Comparison of ENCODE assay signal across 11 cellular contexts in genomic region chr3:69182588-69183299, GRCh38.
A peak's percentile ranks its signal among the peaks of the same experiment; 100 is the strongest.
DNase-seq lines count a peak whose midpoint lies in the region; ATAC-seq and TF ChIP-seq lines count a peak whose summit lies in the region.
"Had no signal": no experiment of that assay in that cellular context is flagged by ENCODE, and none has a peak within 500 bp of the region (broad histone marks: within the 10 kb centered on the region; RNA-seq: fewer than 3 reads in every experiment).

No MANE protein-coding gene starts in this region.

- peak overlapping the region; percentile 47 for H3K27ac Mint-ChIP-seq in activated T-helper 1 cell treated with anti-CD3 and anti-CD28 coated beads, Interleukin-12 subunit alpha, Interleukin-12 subunit beta, Interleukin-2, Interleukin-4 antibody, amounts not matched to agents 30 ng/mL and 10 ng/mL and 1 ng/mL, durations not matched to agents 14 hours and 24 hours and 36 hours
- H3K27ac Mint-ChIP-seq: activated naive CD4-positive, alpha-beta T cell treated with anti-CD3 and anti-CD28 coated beads, Interleukin-2, amount 10 ng/mL, durations not matched to agents 7 days and 5 days had no signal

- TF ChIP-seq CTCF in foreskin keratinocyte (conservative IDR thresholded peaks at IDR 0.05) (no peak), tibial nerve (IDR thresholded peaks at IDR 0.05) (no peak)

- H3K36me3 Mint-ChIP-seq in activated T-helper 1 cell treated with anti-CD3 and anti-CD28 coated beads, Interleukin-12 subunit alpha, Interleukin-12 subunit beta, Interleukin-2, Interleukin-4 antibody, amounts not matched to agents 30 ng/mL and 10 ng/mL and 1 ng/mL, durations not matched to agents 14 hours and 24 hours and 36 hours (ENCODE audit: low read depth), result peaks cover 63% of the 10 kb centered on the region

- WGBS in tibial nerve, 2 donors, result 42 to 66% methylated on average over 8 of the region's 8 CpGs

- peak overlapping the region; percentile 2 for H3K4me3 Mint-ChIP-seq in activated T-helper 1 cell treated with anti-CD3 and anti-CD28 coated beads, Interleukin-12 subunit alpha, Interleukin-12 subunit beta, Interleukin-2, Interleukin-4 antibody, amounts not matched to agents 30 ng/mL and 10 ng/mL and 1 ng/mL, durations not matched to agents 14 hours and 24 hours and 36 hours
- H3K4me3 Mint-ChIP-seq: activated naive CD4-positive, alpha-beta T cell treated with anti-CD3 and anti-CD28 coated beads, Interleukin-2, amount 10 ng/mL, durations not matched to agents 7 days and 5 days had no signal

- H3K9me3 ChIP-seq in tibial nerve (no peaks in the 10 kb centered on the region), HAP-1 (no peaks in the 10 kb centered on the region)
- H3K9me3 ChIP-seq: BLaER1 had no signal

- TF ChIP-seq EP300 in tibial nerve (IDR thresholded peaks at IDR 0.05), result no peak

- no peaks in the 10 kb centered on the region for H3K27me3 Mint-ChIP-seq in activated T-helper 1 cell treated with anti-CD3 and anti-CD28 coated beads, Interleukin-12 subunit alpha, Interleukin-12 subunit beta, Interleukin-2, Interleukin-4 antibody, amounts not matched to agents 30 ng/mL and 10 ng/mL and 1 ng/mL, durations not matched to agents 14 hours and 24 hours and 36 hours (ENCODE audit: insufficient read depth)
- H3K27me3 Mint-ChIP-seq: activated naive CD4-positive, alpha-beta T cell treated with anti-CD3 and anti-CD28 coated beads, Interleukin-2, amount 10 ng/mL, durations not matched to agents 7 days and 5 days had no signal

- H3K9me3 Mint-ChIP-seq in activated T-helper 1 cell treated with anti-CD3 and anti-CD28 coated beads, Interleukin-12 subunit alpha, Interleukin-12 subunit beta, Interleukin-2, Interleukin-4 antibody, amounts not matched to agents 30 ng/mL and 10 ng/mL and 1 ng/mL, durations not matched to agents 14 hours and 24 hours and 36 hours, result no peaks in the 10 kb centered on the region
- H3K9me3 Mint-ChIP-seq: activated naive CD4-positive, alpha-beta T cell treated with anti-CD3 and anti-CD28 coated beads, Interleukin-2, amount 10 ng/mL, durations not matched to agents 7 days and 5 days had no signal

- in situ Hi-C loops in HAP-1 (cut with MboI; ENCODE audit: low sequenced_read_pairs), result no loop called here

- H3K4me1 ChIP-seq in foreskin keratinocyte, result peaks cover 17% of the 10 kb centered on the region
- H3K4me1 ChIP-seq in tibial nerve, result peaks cover 0 to 25% (median 9%) of the 10 kb centered on the region in 4 donors
- peaks cover 21% of the 10 kb centered on the region for H3K4me1 ChIP-seq in HAP-1
- H3K4me1 ChIP-seq: BLaER1, parathyroid adenoma had no signal

- peaks cover 0 to 47% (median 5%) of the 10 kb centered on the region in 3 donors for H3K36me3 ChIP-seq in tibial nerve
- H3K36me3 ChIP-seq in HAP-1 (replicated peaks), result no peaks in the 10 kb centered on the region

- intact Hi-C loops in left cardiac atrium (cut with DNase I), result no loop called here
- intact Hi-C loops in Right ventricle myocardium inferior (cut with DNase I), result no loop called here
- intact Hi-C loops in activated T-helper 1 cell treated with anti-CD3 and anti-CD28 coated beads, Interleukin-12 subunit alpha, Interleukin-12 subunit beta, Interleukin-2, Interleukin-4 antibody, amounts not matched to agents 30 ng/mL and 10 ng/mL and 1 ng/mL, durations not matched to agents 14 hours and 24 hours and 36 hours (cut with micrococcal nuclease), result loop anchor here (1.0 to 5.0 kb wide), 2 partner anchors 124 to 145 kb away; no protein-coding TSS in a partner anchor

- ATAC-seq in left cardiac atrium (peak; percentile 34 to 41), Right ventricle myocardium inferior (no peak), foreskin keratinocyte (no peak)

- H3K4me3 ChIP-seq in tibial nerve (no peak overlapping the region), HAP-1 (no peak overlapping the region)
- H3K4me3 ChIP-seq: BLaER1 had no signal

- no peaks in the 10 kb centered on the region for H3K27me3 ChIP-seq in foreskin keratinocyte
- H3K27me3 ChIP-seq in tibial nerve, result no peaks in the 10 kb centered on the region
- H3K27me3 ChIP-seq in HAP-1 (ENCODE audit: low read depth), result no peaks in the 10 kb centered on the region
- H3K27me3 ChIP-seq: BLaER1 had no signal

- TF ChIP-seq POLR2A in tibial nerve (IDR thresholded peaks at IDR 0.05), result no peak

- H3K4me1 Mint-ChIP-seq in activated T-helper 1 cell treated with anti-CD3 and anti-CD28 coated beads, Interleukin-12 subunit alpha, Interleukin-12 subunit beta, Interleukin-2, Interleukin-4 antibody, amounts not matched to agents 30 ng/mL and 10 ng/mL and 1 ng/mL, durations not matched to agents 14 hours and 24 hours and 36 hours (ENCODE audit: low read depth), result peaks cover 37% of the 10 kb centered on the region

- DNase-seq in left cardiac atrium (no peak), Right ventricle myocardium inferior (ENCODE audit: missing footprints) (no peak), foreskin keratinocyte (peak in 1 of 2 donors; percentile 26), tibial nerve (ENCODE audit: low spot score in 2 of 2) (no peak), HAP-1 (ENCODE audit: low spot score in 2 of 2) (no peak), cerebellum (ENCODE audit: low spot score) (no peak), cortex of kidney (lab: John Stamatoyannopoulos, UW) (no peak)
- no peak for DNase-seq in activated T-helper 1 cell treated with anti-CD3 and anti-CD28 coated beads, Interleukin-12 subunit alpha, Interleukin-12 subunit beta, Interleukin-2, Interleukin-4 antibody, amounts not matched to agents 30 ng/mL and 10 ng/mL and 1 ng/mL, durations not matched to agents 14 hours and 24 hours and 36 hours (ENCODE audit: low spot score)
- DNase-seq: activated naive CD4-positive, alpha-beta T cell treated with anti-CD3 and anti-CD28 coated beads, Interleukin-2, amount 10 ng/mL, durations not matched to agents 7 days and 5 days had no signal

- H3K27ac ChIP-seq in foreskin keratinocyte (peak overlapping the region; percentile 8), tibial nerve (peak overlapping the region; percentile 6 to 89 (median 63))
- H3K27ac ChIP-seq: BLaER1, parathyroid adenoma had no signal

Comparison
In these comparisons a context has a peak if more than half of its experiments do, and no peak if none do; other contexts are left out.
1. ATAC-seq: peak in left cardiac atrium (2 of 2); none in Right ventricle myocardium inferior (single experiment) and foreskin keratinocyte (single experiment).